In the genomic region with DNA sequence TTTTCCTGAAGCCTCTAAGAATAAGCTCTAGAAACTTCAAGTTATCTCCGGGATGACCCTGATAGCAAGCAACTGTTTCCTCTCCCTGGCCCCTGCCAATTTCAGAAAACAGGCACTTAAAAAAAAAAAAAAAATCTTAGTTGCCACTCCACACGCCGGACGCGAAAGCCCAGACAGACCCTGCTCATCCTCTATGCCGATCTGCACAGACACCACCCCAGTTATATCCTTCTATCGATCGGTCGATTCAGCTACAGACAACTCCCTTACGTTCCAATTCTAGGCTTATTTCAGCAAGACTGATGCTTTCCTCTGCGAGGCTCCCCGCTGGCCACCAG, we compare ENCODE assay signal across 8 cellular contexts. TPM values are rescaled to one million over a fixed set of nuclear protein-coding genes. Genes with fewer than 3 reads are reported as not detected.
DNase-seq lines count a peak whose midpoint lies in the region; ATAC-seq and TF ChIP-seq lines count a peak whose summit lies in the region.

No MANE protein-coding gene starts in this region.

- H3K4me3 Mint-ChIP-seq in Calu3 (ENCODE audit: low read depth, unreplicated experiment), result no peak overlapping the region

- no peak for DNase-seq in Calu3
- DNase-seq in NB4 (ENCODE audit: low read depth), result no peak
- no peak for DNase-seq in esophagus muscularis mucosa (ENCODE audit: extremely low spot score)
- no peak for DNase-seq in omental fat pad (ENCODE audit: low spot score)
- no peak for DNase-seq in NCI-H2107 treated with DMSO at 0.1 percent for 48 hours (lab: John Stamatoyannopoulos, UW; ENCODE audit: unreplicated experiment)
- DNase-seq in NCI-H1105 (lab: John Stamatoyannopoulos, UW), result no peak

- no peak for TF ChIP-seq CTCF in Calu3 (IDR thresholded peaks at IDR 0.05; ENCODE audit: unreplicated experiment)
- no peak for TF ChIP-seq CTCF in NB4 (IDR thresholded peaks at IDR 0.05; ENCODE audit: low read depth, low read length)
- TF ChIP-seq CTCF in esophagus muscularis mucosa (IDR thresholded peaks at IDR 0.05), result no peak
- no peak for TF ChIP-seq CTCF in omental fat pad (IDR thresholded peaks at IDR 0.05)

- under 1% methylated on average over 12 of the region's 12 CpGs for WGBS in esophagus muscularis mucosa

- TF ChIP-seq POLR2A in NB4 (IDR thresholded peaks at IDR 0.05; ENCODE audit: extremely low read depth, insufficient read length), result no peak
- no peak for TF ChIP-seq POLR2A in esophagus muscularis mucosa (IDR thresholded peaks at IDR 0.05; ENCODE audit: low read depth)

- H3K4me3 ChIP-seq in NB4 (ENCODE audit: low read depth, low read length), result peak overlapping the region; percentile 99
- peak overlapping the region; percentile 84 to 100 (median 86) for H3K4me3 ChIP-seq in esophagus muscularis mucosa

- ATAC-seq in omental fat pad (ENCODE audit: low FRiP score), result peak; percentile 0
- no peak for ATAC-seq in HG03520 (IDR thresholded peaks at IDR 0.05; ENCODE audit: unreplicated experiment)
- ATAC-seq in GM18907 (IDR thresholded peaks at IDR 0.05; ENCODE audit: unreplicated experiment), result no peak

- no peaks in the 10 kb centered on the region for H3K9me3 ChIP-seq in esophagus muscularis mucosa

- peaks cover 4 to 18% (median 16%) of the 10 kb centered on the region in 4 donors for H3K4me1 ChIP-seq in esophagus muscularis mucosa

- H3K27ac ChIP-seq in esophagus muscularis mucosa (replicated peaks in 1 of 4), result peak overlapping the region; percentile 96 to 100 (median 99)

- H3K27me3 ChIP-seq in esophagus muscularis mucosa, result no peaks in the 10 kb centered on the region

- H3K27ac Mint-ChIP-seq in Calu3 (ENCODE audit: unreplicated experiment), result peak overlapping the region; percentile 89

- CTCF ChIA-PET in Calu3 (lab: Charles Lee), result interaction anchor here (0.5 to 1.7 kb wide), 2 partner anchors 41 to 47 kb away, joined by 3 to 5 read pairs; no protein-coding TSS in a partner anchor

- intact Hi-C loops in Calu3 (cut with micrococcal nuclease; ENCODE audit: unreplicated experiment), result no loop called here
- intact Hi-C loops in esophagus muscularis mucosa (cut with DNase I), result no loop called here

- BruUV-seq in Calu3 (replicated peaks; lab: Mats Ljungman, UMichigan), result no TSS peak

- H3K9me3 Mint-ChIP-seq in Calu3 (ENCODE audit: low read depth, unreplicated experiment), result no peaks in the 10 kb centered on the region

- H3K36me3 ChIP-seq in esophagus muscularis mucosa, result peaks cover 0 to 14% (median 7%) of the 10 kb centered on the region in 4 donors

- H3K4me1 Mint-ChIP-seq in Calu3 (ENCODE audit: low read depth, unreplicated experiment), result peaks cover 11% of the 10 kb centered on the region

- no peak for TF ChIP-seq EP300 in esophagus muscularis mucosa (IDR thresholded peaks at IDR 0.05)

- H3K27me3 Mint-ChIP-seq in Calu3 (ENCODE audit: unreplicated experiment), result no peaks in the 10 kb centered on the region

- H3K36me3 Mint-ChIP-seq in Calu3 (ENCODE audit: insufficient read depth, unreplicated experiment), result peaks cover 11% of the 10 kb centered on the region

RNA-seq across cellular contexts. Expression of gene ANP32E, which starts 1.6 kb away (rescaled TPM):
- 101 and 129 TPM in 2 replicates for total RNA-seq in Calu3 (2022)
- total RNA-seq in esophagus muscularis mucosa, result 10 to 100 TPM; 15.6 to 20.3 (median 18.6) TPM
- 10 to 100 TPM in 3 of 4 donors, 1 to 10 TPM in 1; 8.7 to 20.2 (median 13.8) TPM for total RNA-seq in omental fat pad

RNA-seq across cellular contexts. Expression of gene CA14, which starts 23.3 kb away (rescaled TPM):
- total RNA-seq in Calu3 (2022), result 1.0 and 1.3 TPM in 2 replicates
- 1 to 10 TPM in 1 of 4 donors, under 1 TPM in 2, not detected in 1; 0.33 to 1.0 (median 0.42) TPM for total RNA-seq in esophagus muscularis mucosa
- not detected for total RNA-seq in omental fat pad

RNA-seq across cellular contexts. Expression of gene APH1A, which starts 34.5 kb away (rescaled TPM):
- 195 TPM in 2 replicates for total RNA-seq in Calu3 (2022)
- total RNA-seq in esophagus muscularis mucosa, result 10 to 100 TPM; 36.1 to 63.5 (median 49.7) TPM
- 100 to 1,000 TPM in 1 of 4 donors, 10 to 100 TPM in 3; 90.1 to 101 (median 95.2) TPM for total RNA-seq in omental fat pad

RNA-seq across cellular contexts. Expression of gene C1orf54, which starts 38.3 kb away (rescaled TPM):
- total RNA-seq in Calu3 (2022) (0.76 TPM in 1 of 2 replicates, not detected in the other), esophagus muscularis mucosa (10 to 100 TPM; 15.2 to 36.1 (median 18.0) TPM), omental fat pad (10 to 100 TPM in 2 of 4 donors, 1 to 10 TPM in 2; 5.8 to 12.0 (median 10.1) TPM)

RNA-seq across cellular contexts. Expression of gene CIART, which starts 48.1 kb away (rescaled TPM):
- total RNA-seq in Calu3 (2022) (0.42 and 1.5 TPM in 2 replicates), esophagus muscularis mucosa (10 to 100 TPM; 13.7 to 26.0 (median 14.2) TPM), omental fat pad (1 to 10 TPM in 3 of 4 donors, under 1 TPM in 1; 0.75 to 5.5 (median 2.2) TPM)
